15 cellular contexts compared by ENCODE assay signal in the genomic region with DNA sequence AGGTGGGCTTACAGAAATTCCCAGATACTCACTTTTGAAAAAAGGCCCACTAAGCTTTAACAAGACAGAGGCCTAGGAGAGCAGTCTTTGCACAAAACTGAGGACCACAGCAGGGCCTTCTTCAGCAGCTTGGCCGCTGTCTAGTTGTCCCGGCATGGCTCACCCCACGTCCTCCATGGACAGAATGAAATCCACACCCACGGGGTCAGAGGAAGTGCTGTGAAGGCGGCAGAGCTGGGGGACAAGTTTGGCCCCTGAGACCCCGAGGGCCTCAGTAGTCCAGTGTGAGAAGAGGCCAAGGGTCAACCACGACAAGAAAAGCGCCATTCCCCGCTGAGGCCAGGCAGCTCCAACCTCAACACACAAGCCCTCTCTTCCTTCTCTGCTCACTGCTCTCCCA.
DNase-seq lines count a peak whose midpoint lies in the region; ATAC-seq and TF ChIP-seq lines count a peak whose summit lies in the region.
"Had no signal": no experiment of that assay in that cellular context is flagged by ENCODE, and none has a peak within 500 bp of the region (broad histone marks: within the 10 kb centered on the region; RNA-seq: fewer than 3 reads in every experiment).

No MANE protein-coding gene starts in this region.

- DNase-seq in right atrium auricular region (ENCODE audit: low spot score) = no peak
- no peak for DNase-seq in Right ventricle myocardium inferior (ENCODE audit: missing footprints)
- DNase-seq in chondrocyte (ENCODE audit: low spot score) = no peak
- no peak for DNase-seq in neural progenitor cell (ENCODE audit: low spot score)
- DNase-seq in activated CD4-positive, alpha-beta T cell treated with anti-CD3 and anti-CD28 coated beads, Interleukin-2, amount 50 U/mL, for 1 hour = no peak
- no peak for DNase-seq in activated T-cell treated with anti-CD3 and anti-CD28 coated beads for 4 hours
- DNase-seq: DMS79, MM.1S, NCI-H1092, NCI-H146, NCI-H2081, NCI-H446 treated with DMSO at 0.1 percent for 48 hours, Peyer's patch had no signal

- no peaks in the 10 kb centered on the region for H3K9me3 ChIP-seq in right atrium auricular region
- peaks cover 6% of the 10 kb centered on the region for H3K9me3 ChIP-seq in neural progenitor cell (ENCODE audit: low read depth)
- H3K9me3 ChIP-seq: A549, Peyer's patch had no signal

- intact Hi-C loops in Right ventricle myocardium inferior (cut with DNase I) = no loop called here

- H3K4me3 ChIP-seq in right atrium auricular region (no peak overlapping the region), neural progenitor cell (no peak overlapping the region)
- H3K4me3 ChIP-seq: A549, Peyer's patch had no signal

- no peak overlapping the region for H2AFZ ChIP-seq in neural progenitor cell (replicated peaks)

- no peaks in the 10 kb centered on the region for H3F3A ChIP-seq in neural progenitor cell (ENCODE audit: low read depth)

- H3K36me3 Mint-ChIP-seq in chondrocyte (ENCODE audit: low read depth) (peaks cover 15% of the 10 kb centered on the region), neural progenitor cell (peaks cover 51% of the 10 kb centered on the region)

- no peaks in the 10 kb centered on the region for H3K36me3 ChIP-seq in right atrium auricular region
- no peaks in the 10 kb centered on the region for H3K36me3 ChIP-seq in neural progenitor cell

- H3K4me2 ChIP-seq in neural progenitor cell = no peak overlapping the region
- H3K4me2 ChIP-seq: A549 had no signal

- H3K79me2 ChIP-seq in neural progenitor cell (ENCODE audit: low read depth) = peaks cover 99% of the 10 kb centered on the region

- TF ChIP-seq CTCF in right atrium auricular region (IDR thresholded peaks at IDR 0.05) (no peak), chondrocyte (IDR thresholded peaks at IDR 0.05) (no peak), neural progenitor cell (IDR thresholded peaks at IDR 0.05) (no peak)

- ATAC-seq in Right ventricle myocardium inferior = no peak
- ATAC-seq in HG03175 (IDR thresholded peaks at IDR 0.05; ENCODE audit: unreplicated experiment) = no peak
- ATAC-seq: A549 had no signal

- H3K27ac ChIP-seq in right atrium auricular region (peak overlapping the region; percentile 75 to 90), neural progenitor cell (no peak overlapping the region)
- H3K27ac ChIP-seq: A549, Peyer's patch had no signal

- no peaks in the 10 kb centered on the region for H3K27me3 ChIP-seq in right atrium auricular region
- no peaks in the 10 kb centered on the region for H3K27me3 ChIP-seq in neural progenitor cell
- H3K27me3 ChIP-seq: Peyer's patch had no signal

- H3K4me1 Mint-ChIP-seq in chondrocyte (ENCODE audit: low read depth) = peaks cover 87% of the 10 kb centered on the region
- peaks cover 49% of the 10 kb centered on the region for H3K4me1 Mint-ChIP-seq in neural progenitor cell

- peaks cover 48% of the 10 kb centered on the region for H4K20me1 ChIP-seq in neural progenitor cell (ENCODE audit: low read depth)

- H3K9me3 Mint-ChIP-seq in chondrocyte (ENCODE audit: low read depth) (peaks cover 4% of the 10 kb centered on the region), neural progenitor cell (peaks cover 19% of the 10 kb centered on the region)

- H3K4me3 Mint-ChIP-seq in chondrocyte (ENCODE audit: unreplicated experiment) (no peak overlapping the region), neural progenitor cell (no peak overlapping the region)

- H3K9ac ChIP-seq in neural progenitor cell = no peak overlapping the region

- H3K27ac Mint-ChIP-seq in chondrocyte (ENCODE audit: unreplicated experiment) (peak overlapping the region; percentile 91), neural progenitor cell (peak overlapping the region; percentile 42)

- peaks cover 0 to 99% of the 10 kb centered on the region in 2 donors for H3K4me1 ChIP-seq in right atrium auricular region
- H3K4me1 ChIP-seq in neural progenitor cell = peaks cover 8% of the 10 kb centered on the region
- H3K4me1 ChIP-seq: A549 had no signal

- H3K27me3 Mint-ChIP-seq in chondrocyte (ENCODE audit: low read depth) (no peaks in the 10 kb centered on the region), neural progenitor cell (ENCODE audit: insufficient read depth, low read depth) (peaks cover 8% of the 10 kb centered on the region)
